8 cellular contexts compared by ENCODE assay signal in genomic region chr6:27471365-27472115, GRCh38. TPM values are rescaled to one million over a fixed set of nuclear protein-coding genes. Genes with fewer than 3 reads are reported as not detected.
A peak's percentile ranks its signal among the peaks of the same experiment; 100 is the strongest.
DNase-seq lines count a peak whose midpoint lies in the region; ATAC-seq and TF ChIP-seq lines count a peak whose summit lies in the region.

No MANE protein-coding gene starts in this region.

- CTCF ChIA-PET in MCF 10A (lab: Yijun Ruan, JAX) = interaction anchor here (0.7 to 0.9 kb wide), 2 partner anchors 47 to 297 kb away, joined by 3 to 4 read pairs; no protein-coding TSS in a partner anchor

- H3K4me3 ChIP-seq in BE2C (ENCODE audit: low read depth, low read length) (peak overlapping the region; percentile 95), HUES64 (ENCODE audit: low read length) (peak overlapping the region; percentile 89)

- H3K36me3 ChIP-seq in BE2C = no peaks in the 10 kb centered on the region; the same call in 1 of the 2 replicates
- peaks cover 30% of the 10 kb centered on the region for H3K36me3 ChIP-seq in HUES64 (ENCODE audit: insufficient read depth, low read length)

- no peaks in the 10 kb centered on the region for H3K27me3 Mint-ChIP-seq in MCF 10A (ENCODE audit: insufficient read depth, unreplicated experiment)
- H3K27me3 Mint-ChIP-seq in naive thymus-derived CD8-positive, alpha-beta T cell = no peaks in the 10 kb centered on the region

- intact Hi-C loops in MCF 10A (cut with micrococcal nuclease) = loop anchor here (5.0 to 10.0 kb wide), 5 partner anchors 133 to 1157 kb away; no protein-coding TSS in a partner anchor

- H3K36me3 Mint-ChIP-seq in MCF 10A (ENCODE audit: insufficient read depth, unreplicated experiment) = peaks cover 30% of the 10 kb centered on the region
- H3K36me3 Mint-ChIP-seq in naive thymus-derived CD8-positive, alpha-beta T cell = peaks cover 3 to 39% (median 27%) of the 10 kb centered on the region in 3 donors

- no peak overlapping the region for H3K27ac ChIP-seq in HUES64 (ENCODE audit: low read depth, low read length)

- POLR2A ChIA-PET in MCF 10A (lab: Yijun Ruan, JAX) = interaction anchor here (0.6 to 3.0 kb wide), 17 partner anchors 9 to 366 kb away, joined by 3 to 16 read pairs (median 4); partner anchors contain the start of gene ZNF391
- POLR2A ChIA-PET in naive thymus-derived CD8-positive, alpha-beta T cell (lab: Charles Lee) = interaction anchor here (1.2 to 1.9 kb wide), 4 partner anchors 34 to 665 kb away, joined by 3 to 8 read pairs (median 4); no protein-coding TSS in a partner anchor

- no peaks in the 10 kb centered on the region for H3K4me1 ChIP-seq in BE2C
- H3K4me1 ChIP-seq in HUES64 (ENCODE audit: insufficient read depth, low read length) = no peaks in the 10 kb centered on the region

- H3K4me1 Mint-ChIP-seq in MCF 10A (ENCODE audit: insufficient read depth, unreplicated experiment) = peaks cover 25% of the 10 kb centered on the region
- peaks cover 27 to 66% (median 50%) of the 10 kb centered on the region in 4 donors for H3K4me1 Mint-ChIP-seq in naive thymus-derived CD8-positive, alpha-beta T cell

- H3K9ac ChIP-seq in HUES64 (ENCODE audit: low read depth, low read length) = peak overlapping the region; percentile 90; the same call in 1 of the 2 replicates

- no peak for TF ChIP-seq CTCF in BE2C (IDR thresholded peaks at IDR 0.05; ENCODE audit: low read depth, low read length)
- TF ChIP-seq CTCF in MCF 10A (IDR thresholded peaks at IDR 0.05; ENCODE audit: unreplicated experiment) = no peak

- peak overlapping the region; percentile 83 for H3K27ac Mint-ChIP-seq in MCF 10A (ENCODE audit: low read depth, unreplicated experiment)
- H3K27ac Mint-ChIP-seq in naive thymus-derived CD8-positive, alpha-beta T cell = peak overlapping the region; percentile 93 to 100 (median 98)

- H3K9me3 Mint-ChIP-seq in MCF 10A (ENCODE audit: unreplicated experiment) = no peaks in the 10 kb centered on the region
- peaks cover 0 to 3% (median 0%) of the 10 kb centered on the region in 9 donors for H3K9me3 Mint-ChIP-seq in naive thymus-derived CD8-positive, alpha-beta T cell

- H3K27me3 ChIP-seq in BE2C = no peaks in the 10 kb centered on the region
- H3K27me3 ChIP-seq in HUES64 (ENCODE audit: insufficient read depth, low read length) = no peaks in the 10 kb centered on the region

- TSS peak; percentile 64 for BruUV-seq in MCF 10A (replicated peaks; lab: Mats Ljungman, UMichigan)

- no peak for ATAC-seq in naive thymus-derived CD8-positive, alpha-beta T cell
- ATAC-seq in GM21447 (IDR thresholded peaks at IDR 0.05; ENCODE audit: unreplicated experiment) = no peak

- WGBS in HUES64 = 76% methylated on average over 6 of the region's 6 CpGs

- H3K9me3 ChIP-seq in BE2C = no peaks in the 10 kb centered on the region
- H3K9me3 ChIP-seq in HUES64 (ENCODE audit: insufficient read depth, low read depth, low read length) = no peaks in the 10 kb centered on the region

- peak overlapping the region; percentile 91 for H3K4me3 Mint-ChIP-seq in MCF 10A (ENCODE audit: unreplicated experiment)
- H3K4me3 Mint-ChIP-seq in naive thymus-derived CD8-positive, alpha-beta T cell = peak overlapping the region; percentile 79 to 99 (median 98)

- DNase-seq in BE2C = no peak
- peak; percentile 27 for DNase-seq in MCF 10A (ENCODE audit: unreplicated experiment)
- no peak for DNase-seq in naive thymus-derived CD8-positive, alpha-beta T cell
- DNase-seq in NCI-H748 treated with DMSO at 0.1 percent for 48 hours (lab: John Stamatoyannopoulos, UW) = no peak
- no peak for DNase-seq in GM19238 (ENCODE audit: insufficient read length, low spot score)
- no peak for DNase-seq in stimulated activated CD4-positive, alpha-beta T cell treated with anti-CD3 and anti-CD28 coated beads, Interleukin-2, amount 100 ng/mL, for 24 hours

RNA-seq across cellular contexts. Expression of gene ZNF184, which starts 1.4 kb away (rescaled TPM):
- polyA plus RNA-seq in BE2C (2012; ENCODE audit: insufficient read depth, insufficient read length, low read depth) = 3.7 TPM
- polyA plus RNA-seq in HUES64 (2013, experiment 1 of 2) = 7.8 TPM
- 8.9 TPM for polyA plus RNA-seq in HUES64 (2013, experiment 2 of 2)
- 8.9 and 10.1 TPM in 2 replicates for total RNA-seq in MCF 10A (2022)
- total RNA-seq in naive thymus-derived CD8-positive, alpha-beta T cell = 10 to 100 TPM; 10.4 to 10.8 TPM
- polyA plus RNA-seq in naive thymus-derived CD8-positive, alpha-beta T cell = 1 to 10 TPM; 3.8 to 7.8 (median 7.8) TPM
